31 cellular contexts compared by ENCODE assay signal in the genomic region with DNA sequence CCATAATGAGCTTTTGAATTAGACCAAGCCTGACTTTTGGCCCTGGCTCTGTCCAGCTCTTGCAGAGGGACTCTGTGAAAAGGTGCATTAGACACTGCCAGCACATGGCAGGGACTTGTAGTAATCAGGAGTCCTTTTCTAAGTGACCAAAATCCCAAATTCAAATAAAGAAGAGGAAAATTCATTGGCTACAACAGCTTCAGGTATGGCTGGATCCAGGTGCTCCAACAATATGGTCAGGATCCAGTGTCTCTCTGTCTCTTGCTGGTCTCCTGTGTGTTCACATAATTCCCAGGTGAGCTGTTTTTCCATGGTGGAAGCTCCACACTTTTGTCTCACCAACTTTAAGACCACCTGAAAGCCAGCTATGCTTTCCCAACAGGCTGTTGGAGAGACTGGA.
"Had no signal": no experiment of that assay in that cellular context is flagged by ENCODE, and none has a peak within 500 bp of the region (broad histone marks: within the 10 kb centered on the region; RNA-seq: fewer than 3 reads in every experiment).

No MANE protein-coding gene starts in this region.

- H3K36me3 ChIP-seq: brain microvascular endothelial cell, esophagus muscularis mucosa, gastrocnemius medialis, WERI-Rb-1 had no signal

- H3K9me3 ChIP-seq: esophagus muscularis mucosa, gastrocnemius medialis had no signal

- H3K4me3 Mint-ChIP-seq: activated B cell treated with CpG ODN at 0.5 μM for 24 hours; activated CD4-positive, alpha-beta memory T cell treated with anti-CD3 and anti-CD28 coated beads, Interleukin-2, amount 10 ng/mL, durations not matched to agents 7 days and 5 days; activated CD4-positive, alpha-beta T cell treated with anti-CD3 and anti-CD28 coated beads, Interleukin-2, amount 10 ng/mL, durations not matched to agents 7 days and 5 days; activated naive CD4-positive, alpha-beta T cell treated with anti-CD3 and anti-CD28 coated beads, Interleukin-2, amount 10 ng/mL, durations not matched to agents 7 days and 5 days; activated naive CD8-positive, alpha-beta T cell treated with anti-CD3 and anti-CD28 coated beads, Interleukin-2, amount 10 ng/mL, durations not matched to agents 7 days and 5 days; activated T-cell treated with anti-CD3 and anti-CD28 coated beads, Interleukin-2, amount 50 U/mL, for 24 hours; activated T-cell treated with anti-CD3 and anti-CD28 coated beads, Interleukin-2, amount 50 U/mL, for 72 hours; central memory CD8-positive, alpha-beta T cell; effector memory CD8-positive, alpha-beta T cell; T-helper 17 cell; T-helper 2 cell treated with Interferon-gamma antibody and Interleukin-4, amounts not matched to agents 5 μg/mL and 100 μg/mL, for 36 hours had no signal

- H3K27ac ChIP-seq: brain microvascular endothelial cell, foreskin keratinocyte, WERI-Rb-1 had no signal

- H3K27me3 Mint-ChIP-seq: activated T-cell treated with anti-CD3 and anti-CD28 coated beads, Interleukin-2, amount 50 U/mL, for 24 hours; central memory CD8-positive, alpha-beta T cell had no signal

- H3K4me3 ChIP-seq: esophagus muscularis mucosa, gastrocnemius medialis had no signal

- H3K4me1 Mint-ChIP-seq: activated B cell treated with CpG ODN at 0.5 μM for 24 hours; central memory CD8-positive, alpha-beta T cell had no signal

- H3K27ac Mint-ChIP-seq: activated B cell treated with CpG ODN at 0.5 μM for 24 hours; activated CD4-positive, alpha-beta memory T cell treated with anti-CD3 and anti-CD28 coated beads, Interleukin-2, amount 10 ng/mL, durations not matched to agents 7 days and 5 days; activated CD4-positive, alpha-beta T cell treated with anti-CD3 and anti-CD28 coated beads, Interleukin-2, amount 10 ng/mL, durations not matched to agents 7 days and 5 days; activated naive CD4-positive, alpha-beta T cell treated with anti-CD3 and anti-CD28 coated beads, Interleukin-2, amount 10 ng/mL, durations not matched to agents 7 days and 5 days; activated naive CD4-positive, alpha-beta T cell treated with anti-CD3 and anti-CD28 coated beads, Interleukin-2, amount 50 U/mL, for 72 hours; activated naive CD8-positive, alpha-beta T cell treated with anti-CD3 and anti-CD28 coated beads, Interleukin-2, amount 10 ng/mL, durations not matched to agents 7 days and 5 days; activated T-cell treated with anti-CD3 and anti-CD28 coated beads, Interleukin-2, amount 50 U/mL, for 24 hours; activated T-cell treated with anti-CD3 and anti-CD28 coated beads, Interleukin-2, amount 50 U/mL, for 72 hours; effector memory CD8-positive, alpha-beta T cell; T-helper 17 cell; T-helper 2 cell treated with Interferon-gamma antibody and Interleukin-4, amounts not matched to agents 5 μg/mL and 100 μg/mL, for 36 hours had no signal

- FAIRE-seq: astrocyte, bronchial epithelial cell had no signal

- H3K27me3 ChIP-seq: brain microvascular endothelial cell, esophagus muscularis mucosa, foreskin keratinocyte, gastrocnemius medialis had no signal

- H3K4me1 ChIP-seq: foreskin keratinocyte had no signal

- H3K9me3 Mint-ChIP-seq: activated B cell treated with CpG ODN at 0.5 μM for 24 hours; activated CD4-positive, alpha-beta memory T cell treated with anti-CD3 and anti-CD28 coated beads, Interleukin-2, amount 10 ng/mL, durations not matched to agents 7 days and 5 days; activated CD4-positive, alpha-beta T cell treated with anti-CD3 and anti-CD28 coated beads, Interleukin-2, amount 10 ng/mL, durations not matched to agents 7 days and 5 days; activated naive CD4-positive, alpha-beta T cell treated with anti-CD3 and anti-CD28 coated beads, Interleukin-2, amount 10 ng/mL, durations not matched to agents 7 days and 5 days; activated naive CD4-positive, alpha-beta T cell treated with anti-CD3 and anti-CD28 coated beads, Interleukin-2, amount 50 U/mL, for 72 hours; activated naive CD8-positive, alpha-beta T cell treated with anti-CD3 and anti-CD28 coated beads, Interleukin-2, amount 10 ng/mL, durations not matched to agents 7 days and 5 days; activated T-cell treated with anti-CD3 and anti-CD28 coated beads, Interleukin-2, amount 50 U/mL, for 24 hours; activated T-cell treated with anti-CD3 and anti-CD28 coated beads, Interleukin-2, amount 50 U/mL, for 72 hours; central memory CD8-positive, alpha-beta T cell; effector memory CD8-positive, alpha-beta T cell; T-helper 2 cell treated with Interferon-gamma antibody and Interleukin-4, amounts not matched to agents 5 μg/mL and 100 μg/mL, for 36 hours had no signal

- ATAC-seq: activated CD4-positive, CD25-positive, alpha-beta regulatory T cell treated with anti-CD3 and anti-CD28 coated beads, Interleukin-2, amount 50 U/mL, for 24 hours; activated naive CD4-positive, alpha-beta T cell treated with anti-CD3 and anti-CD28 coated beads, Interleukin-2, amount 50 U/mL, for 72 hours; activated T-cell treated with anti-CD3 and anti-CD28 coated beads, Interleukin-2, amount 50 U/mL, for 72 hours; effector memory CD8-positive, alpha-beta T cell; foreskin keratinocyte; gastrocnemius medialis; T-helper 17 cell had no signal

- H3K36me3 Mint-ChIP-seq: activated naive CD4-positive, alpha-beta T cell treated with anti-CD3 and anti-CD28 coated beads, Interleukin-2, amount 10 ng/mL, durations not matched to agents 7 days and 5 days; activated naive CD4-positive, alpha-beta T cell treated with anti-CD3 and anti-CD28 coated beads, Interleukin-2, amount 50 U/mL, for 72 hours; activated naive CD8-positive, alpha-beta T cell treated with anti-CD3 and anti-CD28 coated beads, Interleukin-2, amount 10 ng/mL, durations not matched to agents 7 days and 5 days had no signal

- DNase-seq: activated B cell treated with CpG ODN at 0.5 μM for 24 hours; activated CD4-positive, alpha-beta memory T cell treated with anti-CD3 and anti-CD28 coated beads, Interleukin-2, amount 10 ng/mL, durations not matched to agents 7 days and 5 days; activated CD4-positive, alpha-beta T cell treated with anti-CD3 and anti-CD28 coated beads, Interleukin-2, amount 10 ng/mL, durations not matched to agents 7 days and 5 days; activated CD4-positive, alpha-beta T cell treated with anti-CD3 and anti-CD28 coated beads, Interleukin-2, amount 50 U/mL, for 4 hours; activated CD8-positive, alpha-beta memory T cell treated with anti-CD3 and anti-CD28 coated beads, Interleukin-2, amount 50 U/mL, for 48 hours; activated naive CD4-positive, alpha-beta T cell; activated naive CD4-positive, alpha-beta T cell treated with anti-CD3 and anti-CD28 coated beads, Interleukin-2, amount 10 ng/mL, durations not matched to agents 7 days and 5 days; activated naive CD8-positive, alpha-beta T cell treated with anti-CD3 and anti-CD28 coated beads, Interleukin-2, amount 10 ng/mL, durations not matched to agents 7 days and 5 days; activated T-cell treated with anti-CD3 and anti-CD28 coated beads for 4 hours; activated T-cell treated with anti-CD3 and anti-CD28 coated beads, Interleukin-2, amount 50 U/mL, for 24 hours; activated T-cell treated with anti-CD3 and anti-CD28 coated beads, Interleukin-2, amount 50 U/mL, for 72 hours; brain microvascular endothelial cell; cortex of kidney; dermis blood vessel endothelial cell; effector CD4-positive, alpha-beta T cell; effector memory CD8-positive, alpha-beta T cell; erythroblast; foreskin keratinocyte; gastrocnemius medialis; glutamatergic neuron; T-helper 1 cell; T-helper 17 cell; T1000; WERI-Rb-1 had no signal
